In genomic region chr2:15058015-15058414, GRCh38 we compare ENCODE assay signal across 9 cellular contexts.
DNase-seq lines count a peak whose midpoint lies in the region; ATAC-seq, FAIRE-seq and TF ChIP-seq lines count a peak whose summit lies in the region.
"Had no signal": no experiment of that assay in that cellular context is flagged by ENCODE, and none has a peak within 500 bp of the region (broad histone marks: within the 10 kb centered on the region; RNA-seq: fewer than 3 reads in every experiment).

No MANE protein-coding gene starts in this region.

- H3K4me3 ChIP-seq in effector memory CD4-positive, alpha-beta T cell (ENCODE audit: insufficient read depth, low read depth, low read length, poor library complexity, severe bottlenecking): no peak overlapping the region

- H3K4me1 ChIP-seq in effector memory CD4-positive, alpha-beta T cell (ENCODE audit: control insufficient read depth, insufficient read depth, low read length, poor library complexity, severe bottlenecking): no peaks in the 10 kb centered on the region

- peak; percentile 4 for TF ChIP-seq CTCF in AG09319 (IDR thresholded peaks at IDR 0.05; ENCODE audit: low read depth, low read length)

- H3K27ac ChIP-seq in effector memory CD4-positive, alpha-beta T cell (ENCODE audit: insufficient read depth, low read length, poor library complexity, severe bottlenecking): no peak overlapping the region

- no peaks in the 10 kb centered on the region for H3K27me3 ChIP-seq in effector memory CD4-positive, alpha-beta T cell (replicated peaks; ENCODE audit: control insufficient read depth, insufficient read depth, low read length, poor library complexity, severe bottlenecking)

- no peak for ATAC-seq in HG03095 (IDR thresholded peaks at IDR 0.05; ENCODE audit: unreplicated experiment)

- H3K36me3 ChIP-seq in effector memory CD4-positive, alpha-beta T cell (ENCODE audit: control insufficient read depth, insufficient read depth, low read length): no peaks in the 10 kb centered on the region

- H3K9me3 ChIP-seq in effector memory CD4-positive, alpha-beta T cell (ENCODE audit: control insufficient read depth, low read length): no peaks in the 10 kb centered on the region

- no peak for DNase-seq in AG09319 (ENCODE audit: extremely low read depth, low read depth)
- no peak for DNase-seq in GM18507 (ENCODE audit: extremely low spot score, insufficient read length, low read depth)
- DNase-seq in HuH-7 (ENCODE audit: low spot score): peak; percentile 11
- peak; percentile 26 for DNase-seq in cerebellar cortex (ENCODE audit: low spot score)
- no peak for DNase-seq in NCI-H1930 (lab: John Stamatoyannopoulos, UW)
- DNase-seq in NCI-H1436 (lab: John Stamatoyannopoulos, UW): no peak
- DNase-seq in effector memory CD4-positive, alpha-beta T cell: no peak
- DNase-seq: NCI-H1092 had no signal

- FAIRE-seq in GM18507 (lab: Jason Lieb, UNC): peak; percentile 26

Comparison
In these comparisons a context has a peak if more than half of its experiments do, and no peak if none do; other contexts are left out.
1. DNase-seq: peak in HuH-7 (single experiment) and cerebellar cortex (single experiment); none in AG09319 (single experiment), GM18507 (single experiment), NCI-H1930 (0 of 2), NCI-H1436 (single experiment) and effector memory CD4-positive, alpha-beta T cell (0 of 3).